Comparison of ENCODE assay signal across 9 cellular contexts in genomic region chr10:3775671-3776551, GRCh38. TPM values are rescaled to one million over a fixed set of nuclear protein-coding genes. Genes with fewer than 3 reads are reported as not detected.
DNase-seq lines count a peak whose midpoint lies in the region; ATAC-seq and TF ChIP-seq lines count a peak whose summit lies in the region.
"Had no signal": no experiment of that assay in that cellular context is flagged by ENCODE, and none has a peak within 500 bp of the region (broad histone marks: within the 10 kb centered on the region; RNA-seq: fewer than 3 reads in every experiment).

No MANE protein-coding gene starts in this region.

- H3K27me3 Mint-ChIP-seq in memory B cell = no peaks in the 10 kb centered on the region

- H3K27ac Mint-ChIP-seq in memory B cell = peak overlapping the region; percentile 100

- DNase-seq in DMS53 (lab: John Stamatoyannopoulos, UW) (peak; percentile 59), DMS53 treated with DMSO at 0.1 percent for 48 hours (lab: John Stamatoyannopoulos, UW; ENCODE audit: unreplicated experiment) (no peak), RWPE2 (ENCODE audit: low spot score) (no peak), dermis blood vessel endothelial cell (peak; percentile 61), memory B cell (ENCODE audit: low spot score in 2 of 2) (peak in 1 of 2 donors; percentile 62), upper lobe of left lung (peak in 1 of 2 donors; percentile 66), HAP-1 (ENCODE audit: low spot score in 2 of 2) (no peak)

- H3K27ac ChIP-seq in RWPE2 (ENCODE audit: poor library complexity, severe bottlenecking) (peak overlapping the region; percentile 99), upper lobe of left lung (peak overlapping the region; percentile 100)
- H3K27ac ChIP-seq: 22Rv1 had no signal

- peak; percentile 32 for ATAC-seq in RWPE2 (ENCODE audit: low read depth)
- peak; percentile 54 for ATAC-seq in memory B cell (ENCODE audit: low read depth)
- peak; percentile 27 to 65 for ATAC-seq in upper lobe of left lung (ENCODE audit: low FRiP score in 2 of 2)
- ATAC-seq in HG03039 (IDR thresholded peaks at IDR 0.05; ENCODE audit: unreplicated experiment) = no peak

- peak in 1 of 4 donors; percentile 15 for TF ChIP-seq EP300 in upper lobe of left lung (IDR thresholded peaks at IDR 0.05)

- TF ChIP-seq CTCF in RWPE2 (IDR thresholded peaks at IDR 0.05; ENCODE audit: poor library complexity, severe bottlenecking) (no peak), upper lobe of left lung (IDR thresholded peaks at IDR 0.05) (peak in 1 of 6 experiments; percentile 9)

- 57 to 67% methylated on average over 9 of the region's 9 CpGs for WGBS in upper lobe of left lung, 2 donors

- no peaks in the 10 kb centered on the region for H3K9me3 Mint-ChIP-seq in memory B cell

- in situ Hi-C loops in HAP-1 (cut with MboI; ENCODE audit: low sequenced_read_pairs) = loop anchor here (25.0 kb wide), 1 partner anchor 589 kb away; no protein-coding TSS in a partner anchor

- H3K4me3 ChIP-seq in RWPE2 (ENCODE audit: severe bottlenecking) = no peak overlapping the region
- H3K4me3 ChIP-seq in upper lobe of left lung = peak overlapping the region in 1 of 4 donors; percentile 67
- H3K4me3 ChIP-seq in HAP-1 = no peak overlapping the region

- H3K36me3 ChIP-seq in RWPE2 (ENCODE audit: low read depth) (peaks cover 53% of the 10 kb centered on the region), upper lobe of left lung (peaks cover 28 to 72% (median 40%) of the 10 kb centered on the region in 4 donors), HAP-1 (replicated peaks) (peaks cover 51% of the 10 kb centered on the region)

- H3K4me1 ChIP-seq in RWPE2 (ENCODE audit: insufficient read depth, poor library complexity, severe bottlenecking) (peaks cover 56% of the 10 kb centered on the region), upper lobe of left lung (peaks cover 54 to 62% (median 57%) of the 10 kb centered on the region in 4 donors), HAP-1 (0 out of 2 replicates have a peak, but pooled peaks cover 3% of the 10 kb centered on the region)

- no peaks in the 10 kb centered on the region for H3K27me3 ChIP-seq in RWPE2 (ENCODE audit: insufficient read depth, poor library complexity, severe bottlenecking)
- no peaks in the 10 kb centered on the region for H3K27me3 ChIP-seq in upper lobe of left lung
- H3K27me3 ChIP-seq in HAP-1 (ENCODE audit: low read depth) = no peaks in the 10 kb centered on the region

- peaks cover 27% of the 10 kb centered on the region for H3K4me1 Mint-ChIP-seq in memory B cell

- no peaks in the 10 kb centered on the region for H3K9me3 ChIP-seq in RWPE2 (ENCODE audit: severe bottlenecking)
- H3K9me3 ChIP-seq in upper lobe of left lung = no peaks in the 10 kb centered on the region
- no peaks in the 10 kb centered on the region for H3K9me3 ChIP-seq in HAP-1

- no peak overlapping the region for H3K4me3 Mint-ChIP-seq in memory B cell

- TF ChIP-seq POLR2A in upper lobe of left lung (IDR thresholded peaks at IDR 0.05) = peak in 2 of 4 donors; percentile 49 to 55

- H3K36me3 Mint-ChIP-seq in memory B cell = peaks cover 39% of the 10 kb centered on the region

RNA-seq across cellular contexts. Expression of gene KLF6, which starts 9.1 kb away (rescaled TPM):
- total RNA-seq in dermis blood vessel endothelial cell (101 and 205 TPM in 2 replicates), upper lobe of left lung (100 to 1,000 TPM; 164 to 439 (median 249) TPM)

Comparison
In these comparisons a context has a peak if more than half of its experiments do, and no peak if none do; other contexts are left out.
1. DNase-seq: peak in DMS53 (single experiment) and dermis blood vessel endothelial cell (single experiment); none in DMS53 treated with DMSO at 0.1 percent for 48 hours (single experiment), RWPE2 (single experiment) and HAP-1 (0 of 2).